ENCODE assay signal across 8 cellular contexts in genomic region chr17:16419074-16419928, GRCh38. TPM values are rescaled to one million over a fixed set of nuclear protein-coding genes. Genes with fewer than 3 reads are reported as not detected.
DNase-seq lines count a peak whose midpoint lies in the region; ATAC-seq, FAIRE-seq and TF ChIP-seq lines count a peak whose summit lies in the region.

No MANE protein-coding gene starts in this region.

- H3K9me3 ChIP-seq in A673 (ENCODE audit: low read depth, low read length, poor library complexity, severe bottlenecking) (no peaks in the 10 kb centered on the region), ovary (no peaks in the 10 kb centered on the region)

- no peak for TF ChIP-seq POLR2A in ovary (IDR thresholded peaks at IDR 0.05)

- CTCF ChIA-PET in A673 (lab: Charles Lee), result no interaction called here
- CTCF ChIA-PET in activated CD4-positive, alpha-beta memory T cell treated with anti-CD3 and anti-CD28 coated beads for 36 hours (lab: Charles Lee), result interaction anchor here (0.9 to 5.6 kb wide), 7 partner anchors 9 to 102 kb away, joined by 4 to 79 read pairs (median 8); partner anchors contain the start of gene CENPV

- H3K36me3 ChIP-seq in A673 (ENCODE audit: insufficient read depth, low read length, poor library complexity, severe bottlenecking), result no peaks in the 10 kb centered on the region
- H3K36me3 ChIP-seq in ovary, result no peaks in the 10 kb centered on the region

- peak; percentile 59 for DNase-seq in A673 (ENCODE audit: low spot score)
- no peak for DNase-seq in GM19239 (ENCODE audit: insufficient read length, low spot score)
- peak; percentile 89 for DNase-seq in activated CD4-positive, alpha-beta memory T cell treated with anti-CD3 and anti-CD28 coated beads for 36 hours
- no peak for DNase-seq in ovary

- H3K36me3 Mint-ChIP-seq in activated CD4-positive, alpha-beta memory T cell treated with anti-CD3 and anti-CD28 coated beads for 36 hours, result peaks cover 32% of the 10 kb centered on the region

- POLR2A ChIA-PET in A673 (lab: Charles Lee; ENCODE audit: low non-redundant PET), result interaction anchor here (1.2 kb wide), 1 partner anchor 19 kb away, joined by 3 read pairs; no protein-coding TSS in a partner anchor
- POLR2A ChIA-PET in activated CD4-positive, alpha-beta memory T cell treated with anti-CD3 and anti-CD28 coated beads for 36 hours (lab: Charles Lee), result interaction anchor here (0.6 to 6.3 kb wide), 5 partner anchors 9 to 395 kb away, joined by 3 to 61 read pairs (median 4); partner anchors contain the start of gene UBB

- H3K4me1 ChIP-seq in A673 (ENCODE audit: insufficient read depth, low read length, poor library complexity, severe bottlenecking), result peaks cover 9% of the 10 kb centered on the region
- peaks cover 5% of the 10 kb centered on the region for H3K4me1 ChIP-seq in ovary (ENCODE audit: insufficient read depth)

- peaks cover 50% of the 10 kb centered on the region for H3K4me1 Mint-ChIP-seq in activated CD4-positive, alpha-beta memory T cell treated with anti-CD3 and anti-CD28 coated beads for 36 hours (ENCODE audit: low read depth)

- TF ChIP-seq EP300 in Ishikawa (IDR thresholded peaks at IDR 0.05; ENCODE audit: borderline replicate concordance), result 0 out of 2 replicates have a peak, but pooled peaks have one; percentile 22
- no peak for TF ChIP-seq EP300 in ovary (IDR thresholded peaks at IDR 0.05)

- 73 to 81% (median 75%) methylated on average over 8 of the region's 8 CpGs for WGBS in ovary, 3 donors

- TF ChIP-seq CTCF in A673 (conservative IDR thresholded peaks at IDR 0.05; ENCODE audit: low read depth, low read length) (no peak), ovary (IDR thresholded peaks at IDR 0.05) (no peak)

- TF ChIP-seq RAD21 in Ishikawa (IDR thresholded peaks at IDR 0.05; ENCODE audit: low read depth), result no peak

- no peak overlapping the region for H3K27ac ChIP-seq in A673 (ENCODE audit: low read depth, low read length, poor library complexity, severe bottlenecking)
- H3K27ac ChIP-seq in skin epidermis, result peak overlapping the region in 20 of 21 experiments; percentile 28 to 97 (median 78)
- no peak overlapping the region for H3K27ac ChIP-seq in ovary

- no peaks in the 10 kb centered on the region for H3K9me3 Mint-ChIP-seq in activated CD4-positive, alpha-beta memory T cell treated with anti-CD3 and anti-CD28 coated beads for 36 hours

- peak overlapping the region; percentile 52 for H3K4me3 Mint-ChIP-seq in activated CD4-positive, alpha-beta memory T cell treated with anti-CD3 and anti-CD28 coated beads for 36 hours

- no peaks in the 10 kb centered on the region for H3K27me3 Mint-ChIP-seq in activated CD4-positive, alpha-beta memory T cell treated with anti-CD3 and anti-CD28 coated beads for 36 hours

- H3K27me3 ChIP-seq in A673 (replicated peaks; ENCODE audit: insufficient read depth, low read depth, low read length, poor library complexity) (no peaks in the 10 kb centered on the region), ovary (no peaks in the 10 kb centered on the region)

- FAIRE-seq in GM19239 (lab: Jason Lieb, UNC), result peak; percentile 90

- ATAC-seq in esophagus mucosa (peak; percentile 38), HG03097 (IDR thresholded peaks at IDR 0.05; ENCODE audit: low FRiP score, unreplicated experiment) (no peak)

- H3K4me3 ChIP-seq in A673 (ENCODE audit: low read depth, low read length, poor library complexity, severe bottlenecking), result no peak overlapping the region
- H3K4me3 ChIP-seq in skin epidermis, result no peak overlapping the region
- H3K4me3 ChIP-seq in ovary, result no peak overlapping the region

- BruUV-seq in A673 (replicated peaks; lab: Mats Ljungman, UMichigan), result no TSS peak

- peak overlapping the region; percentile 100 for H3K27ac Mint-ChIP-seq in activated CD4-positive, alpha-beta memory T cell treated with anti-CD3 and anti-CD28 coated beads for 36 hours

- intact Hi-C loops in A673 (cut with micrococcal nuclease; ENCODE audit: unreplicated experiment) (no loop called here), ovary (cut with DNase I) (loop anchor here in 1 of 4 donors (10.0 kb wide), 1 partner anchor 1984 kb away; no protein-coding TSS in a partner anchor)
- intact Hi-C loops in activated CD4-positive, alpha-beta memory T cell treated with anti-CD3 and anti-CD28 coated beads for 36 hours (cut with micrococcal nuclease), result loop anchor here (1.0 to 10.0 kb wide), 5 partner anchors 19 to 394 kb away; partner anchors contain the start of genes NCOR1 and PIGL

TF ChIP-seq in Ishikawa, 13 proteins besides CTCF, POLR2A, EP300 and RAD21:
- no peak for TF ChIP-seq ZBTB7A (IDR thresholded peaks at IDR 0.05; ENCODE audit: low read depth)
- TF ChIP-seq REST (IDR thresholded peaks at IDR 0.05; ENCODE audit: low read depth), result no peak
TF ChIP-seq in Ishikawa: peak in this region for 0.

RNA-seq across cellular contexts. Expression of gene TRPV2, which starts 3.9 kb away (rescaled TPM):
- total RNA-seq in A673 (2021) (not detected in 2 replicates), esophagus mucosa (2.7 TPM), ovary (10 to 100 TPM in 5 of 7 donors, 1 to 10 TPM in 2; 8.7 to 40.4 (median 13.0) TPM)
- 10 to 100 TPM; 46.0 to 50.6 TPM for total RNA-seq in activated CD4-positive, alpha-beta memory T cell treated with anti-CD3 and anti-CD28 coated beads for 36 hours
- polyA plus RNA-seq in ovary, result 10 to 100 TPM; 11.5 to 13.1 TPM

RNA-seq across cellular contexts. Expression of gene UBB, which starts 38.4 kb away (rescaled TPM):
- total RNA-seq in A673 (2021), result 2,497 and 2,658 TPM in 2 replicates
- 1,000 to 10,000 TPM; 1,695 to 1,771 TPM for total RNA-seq in activated CD4-positive, alpha-beta memory T cell treated with anti-CD3 and anti-CD28 coated beads for 36 hours
- total RNA-seq in esophagus mucosa, result 475 TPM
- 100 to 1,000 TPM; 445 to 993 (median 806) TPM for total RNA-seq in ovary
- polyA plus RNA-seq in ovary, result 1,000 to 10,000 TPM in 1 of 2 donors, 100 to 1,000 TPM in 1; 775 to 1,551 TPM

Comparison
In these comparisons a context has a peak if more than half of its experiments do, and no peak if none do; other contexts are left out.
1. DNase-seq: peak in A673 (single experiment) and activated CD4-positive, alpha-beta memory T cell treated with anti-CD3 and anti-CD28 coated beads for 36 hours (single experiment); none in GM19239 (single experiment) and ovary (0 of 5).
2. H3K27ac ChIP-seq: peak in skin epidermis (20 of 21); none in A673 (single experiment) and ovary (0 of 2).